8 cellular contexts compared by ENCODE assay signal in genomic region chr20:46670228-46670584, GRCh38. TPM values are rescaled to one million over a fixed set of nuclear protein-coding genes. Genes with fewer than 3 reads are reported as not detected.
"Had no signal": no experiment of that assay in that cellular context is flagged by ENCODE, and none has a peak within 500 bp of the region (broad histone marks: within the 10 kb centered on the region; RNA-seq: fewer than 3 reads in every experiment).

No MANE protein-coding gene starts in this region.

- FAIRE-seq: K562 had no signal

- DNase-seq: IMR-90, KBM-7, KG1 had no signal

- ATAC-seq: K562 had no signal

- H3K27ac ChIP-seq: HL-60 had no signal

- H3K4me3 ChIP-seq: K562 had no signal

RNA-seq across cellular contexts. Expression of gene SLC13A3, which starts 18.9 kb away (rescaled TPM):
- total RNA-seq: HT-29, HT1080 had no signal
- polyA plus RNA-seq: IgD-negative memory B cell had no signal

RNA-seq across cellular contexts. Expression of gene SLC2A10, which starts 39.2 kb away (rescaled TPM):
- polyA plus RNA-seq: IgD-negative memory B cell had no signal
